ENCODE assay signal across 8 cellular contexts in genomic region chrX:989959-990510, GRCh38.
DNase-seq lines count a peak whose midpoint lies in the region; ATAC-seq, FAIRE-seq and TF ChIP-seq lines count a peak whose summit lies in the region.

No MANE protein-coding gene starts in this region.

- intact Hi-C loops in left lung (cut with DNase I), result no loop called here

- peak; percentile 0 for DNase-seq in activated T-cell treated with anti-CD3 and anti-CD28 coated beads for 1 hour (ENCODE audit: low read depth)
- no peak for DNase-seq in activated T-cell treated with anti-CD3 and anti-CD28 coated beads for 4 hours
- peak in 2 of 3 donors; percentile 18 to 53 for DNase-seq in T-helper 17 cell
- DNase-seq in bronchial epithelial cell (ENCODE audit: low read depth), result peak; percentile 67
- DNase-seq in left lung, result peak in 1 of 2 donors; percentile 88
- DNase-seq in stimulated activated CD8-positive, alpha-beta memory T cell treated with anti-CD3 and anti-CD28 coated beads, Interleukin-15, amount 100 ng/mL, for 4 hours (ENCODE audit: low read depth in 2 of 2), result peak; percentile 11 to 54
- no peak for DNase-seq in left lobe of liver (ENCODE audit: low spot score)

- no peak for FAIRE-seq in bronchial epithelial cell (lab: Jason Lieb, UNC)

- no peaks in the 10 kb centered on the region for H3K36me3 Mint-ChIP-seq in T-helper 17 cell (ENCODE audit: low read depth)

- H3K27me3 Mint-ChIP-seq in T-helper 17 cell, result no peaks in the 10 kb centered on the region

- peak overlapping the region; percentile 1 for H3K27ac Mint-ChIP-seq in T-helper 17 cell

- peak overlapping the region; percentile 16 for H3K4me3 ChIP-seq in bronchial epithelial cell (ENCODE audit: low read depth, low read length)
- peak overlapping the region in 1 of 2 donors; percentile 21 for H3K4me3 ChIP-seq in left lung

- H3K4me1 Mint-ChIP-seq in T-helper 17 cell, result no peaks in the 10 kb centered on the region

- ATAC-seq in HG03175 (IDR thresholded peaks at IDR 0.05; ENCODE audit: unreplicated experiment) (peak; percentile 72), T-helper 17 cell (peak; percentile 97), left lung (peak; percentile 98), left lobe of liver (no peak)

- no peaks in the 10 kb centered on the region for H3K4me1 ChIP-seq in left lung

- no peak overlapping the region for H3K27ac ChIP-seq in left lung

- H3K9me3 ChIP-seq in T-helper 17 cell (ENCODE audit: control insufficient read depth, low read length, poor library complexity, severe bottlenecking) (no peaks in the 10 kb centered on the region), left lung (peaks cover 0 to 21% of the 10 kb centered on the region in 2 donors)

- H3K4me3 Mint-ChIP-seq in T-helper 17 cell, result peak overlapping the region; percentile 34

- H3K27me3 ChIP-seq in bronchial epithelial cell (ENCODE audit: control insufficient read depth, insufficient read depth, low read length) (no peaks in the 10 kb centered on the region), left lung (no peaks in the 10 kb centered on the region)

- H3K36me3 ChIP-seq in bronchial epithelial cell (ENCODE audit: control insufficient read depth, insufficient read depth, low read length), result no peaks in the 10 kb centered on the region
- no peaks in the 10 kb centered on the region for H3K36me3 ChIP-seq in left lung

- TF ChIP-seq CTCF in bronchial epithelial cell (IDR thresholded peaks at IDR 0.05; ENCODE audit: insufficient read depth, low read length, severe bottlenecking) (no peak), left lung (IDR thresholded peaks at IDR 0.05) (no peak)

Comparison
In these comparisons a context has a peak if more than half of its experiments do, and no peak if none do; other contexts are left out.
1. DNase-seq: peak in activated T-cell treated with anti-CD3 and anti-CD28 coated beads for 1 hour (single experiment), T-helper 17 cell (2 of 3), bronchial epithelial cell (single experiment) and stimulated activated CD8-positive, alpha-beta memory T cell treated with anti-CD3 and anti-CD28 coated beads, Interleukin-15, amount 100 ng/mL, for 4 hours (2 of 2); none in activated T-cell treated with anti-CD3 and anti-CD28 coated beads for 4 hours (single experiment) and left lobe of liver (single experiment).